ENCODE assay signal across 1 cellular context in the genomic region with DNA sequence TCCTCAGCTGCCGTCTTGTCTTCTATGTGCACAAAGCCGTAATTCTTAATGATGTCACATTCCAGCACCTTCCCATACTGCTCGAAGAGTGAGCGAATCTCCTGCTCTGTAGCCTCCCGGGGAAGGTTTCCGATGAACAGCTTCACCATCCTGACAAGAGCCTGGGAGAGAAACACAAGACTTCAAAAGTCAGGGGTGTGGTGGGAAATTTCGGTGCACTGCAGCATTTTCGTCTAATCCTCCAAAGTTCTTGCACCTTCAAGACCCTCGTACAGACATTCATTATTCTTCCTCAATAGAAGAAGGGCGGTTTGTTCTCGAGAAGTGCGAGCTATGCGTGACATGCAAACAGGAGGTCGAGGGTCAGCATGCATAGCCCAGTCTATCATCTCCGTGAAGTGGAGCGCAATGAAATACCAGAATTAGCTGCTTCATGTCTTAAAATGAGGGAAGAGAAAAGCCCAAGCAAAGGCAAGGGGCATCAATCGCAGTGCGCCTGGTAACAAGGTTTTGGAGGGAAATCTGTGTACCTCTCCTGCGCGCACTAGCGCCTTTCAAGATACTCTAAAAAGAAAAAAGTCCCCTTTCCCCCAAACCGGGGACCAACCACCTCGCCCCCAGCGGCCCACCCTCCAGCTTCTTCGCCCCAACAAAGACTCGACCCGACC.
TF ChIP-seq lines count a peak whose summit lies in the region.

No MANE protein-coding gene starts in this region.

TF ChIP-seq in HCT116, 20 proteins besides CTCF, POLR2A, EP300 and RAD21:
- TF ChIP-seq, protein P1, sequence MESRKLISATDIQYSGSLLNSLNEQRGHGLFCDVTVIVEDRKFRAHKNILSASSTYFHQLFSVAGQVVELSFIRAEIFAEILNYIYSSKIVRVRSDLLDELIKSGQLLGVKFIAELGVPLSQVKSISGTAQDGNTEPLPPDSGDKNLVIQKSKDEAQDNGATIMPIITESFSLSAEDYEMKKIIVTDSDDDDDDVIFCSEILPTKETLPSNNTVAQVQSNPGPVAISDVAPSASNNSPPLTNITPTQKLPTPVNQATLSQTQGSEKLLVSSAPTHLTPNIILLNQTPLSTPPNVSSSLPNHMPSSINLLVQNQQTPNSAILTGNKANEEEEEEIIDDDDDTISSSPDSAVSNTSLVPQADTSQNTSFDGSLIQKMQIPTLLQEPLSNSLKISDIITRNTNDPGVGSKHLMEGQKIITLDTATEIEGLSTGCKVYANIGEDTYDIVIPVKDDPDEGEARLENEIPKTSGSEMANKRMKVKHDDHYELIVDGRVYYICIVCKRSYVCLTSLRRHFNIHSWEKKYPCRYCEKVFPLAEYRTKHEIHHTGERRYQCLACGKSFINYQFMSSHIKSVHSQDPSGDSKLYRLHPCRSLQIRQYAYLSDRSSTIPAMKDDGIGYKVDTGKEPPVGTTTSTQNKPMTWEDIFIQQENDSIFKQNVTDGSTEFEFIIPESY (IDR thresholded peaks at IDR 0.05; ENCODE audit: extremely low read depth, insufficient replicate concordance, low read length) = no peak
- TF ChIP-seq ELF1 (IDR thresholded peaks at IDR 0.05; ENCODE audit: borderline replicate concordance, low read depth) (no peak), CBX3 (IDR thresholded peaks at IDR 0.05; ENCODE audit: low read depth) (no peak), TCF7L2 (IDR thresholded peaks at IDR 0.05; ENCODE audit: borderline replicate concordance, extremely low read depth, insufficient read depth, insufficient read length) (no peak), EZH2 (IDR thresholded peaks at IDR 0.05) (no peak), CEBPB (IDR thresholded peaks at IDR 0.05; ENCODE audit: low read depth) (no peak), SIN3A (IDR thresholded peaks at IDR 0.05; ENCODE audit: low read depth) (no peak)
